17 cellular contexts compared by ENCODE assay signal in genomic region chr17:71234349-71234748, GRCh38.
A peak's percentile ranks its signal among the peaks of the same experiment; 100 is the strongest.
DNase-seq lines count a peak whose midpoint lies in the region; ATAC-seq, FAIRE-seq and TF ChIP-seq lines count a peak whose summit lies in the region.
"Had no signal": no experiment of that assay in that cellular context is flagged by ENCODE, and none has a peak within 500 bp of the region (broad histone marks: within the 10 kb centered on the region; RNA-seq: fewer than 3 reads in every experiment).

No MANE protein-coding gene starts in this region.

- H3K9me3 Mint-ChIP-seq in activated naive CD4-positive, alpha-beta T cell treated with anti-CD3 and anti-CD28 coated beads, Interleukin-2, amount 50 U/mL, for 72 hours: peaks cover 13 to 14% of the 10 kb centered on the region in 2 donors
- H3K9me3 Mint-ChIP-seq: HFFc6 had no signal

- H3K4me3 ChIP-seq in IMR-90 (ENCODE audit: insufficient read depth, low read depth, low read length) (no peak overlapping the region), GM12878 (no peak overlapping the region)
- H3K4me3 ChIP-seq: A549, HAP-1, K562 had no signal

- H3K79me1 ChIP-seq in IMR-90 (ENCODE audit: low read depth in 1 of 2, low read length in 2 of 2): no peaks in the 10 kb centered on the region

- no peak overlapping the region for H3K4me2 ChIP-seq in IMR-90 (ENCODE audit: low read depth, low read length)
- H3K4me2 ChIP-seq in GM12878 (ENCODE audit: control insufficient read depth, insufficient read depth): no peak overlapping the region
- H3K4me2 ChIP-seq: A549 had no signal

- H3K27ac ChIP-seq in IMR-90 (ENCODE audit: insufficient read depth, low read length) (no peak overlapping the region), GM12878 (ENCODE audit: control insufficient read depth, insufficient read depth) (no peak overlapping the region)
- H3K27ac ChIP-seq: A549, HL-60 had no signal

- TF ChIP-seq CTCF in IMR-90 (conservative IDR thresholded peaks at IDR 0.05; ENCODE audit: low read depth, low read length) (no peak), GM12878 (IDR thresholded peaks at IDR 0.05 in 2 of 3, conservative IDR thresholded peaks at IDR 0.05 in 1 of 3; ENCODE audit: control insufficient read depth in 2 of 3, extremely low read depth in 1 of 3, insufficient read depth in 1 of 3, low read depth in 3 of 3, low read length in 3 of 3) (no peak)

- H2BK5ac ChIP-seq in IMR-90 (ENCODE audit: low read depth, low read length, poor library complexity, severe bottlenecking): no peak overlapping the region

- H4K5ac ChIP-seq in IMR-90 (ENCODE audit: low read depth, low read length): no peak overlapping the region; the same call in 1 of the 2 replicates

- DNase-seq in IMR-90 (no peak), GM12878 (ENCODE audit: low read depth, low spot score) (no peak), fibroblast of gingiva (ENCODE audit: low read depth) (peak; percentile 4), GM19238 (ENCODE audit: insufficient read length, low spot score) (no peak)
- no peak for DNase-seq in activated naive CD4-positive, alpha-beta T cell treated with anti-CD3 and anti-CD28 coated beads, Interleukin-2, amount 50 U/mL, for 72 hours (ENCODE audit: low spot score in 2 of 2)
- DNase-seq: CD8-positive, alpha-beta T cell; COR-L47; GF-D8; GOT3; HFFc6 had no signal

- no peaks in the 10 kb centered on the region for H3K9me3 ChIP-seq in IMR-90 (ENCODE audit: control insufficient read depth, insufficient read depth, low read length)
- H3K9me3 ChIP-seq in GM12878 (replicated peaks; ENCODE audit: control insufficient read depth, insufficient read depth, low read length): no peaks in the 10 kb centered on the region
- H3K9me3 ChIP-seq: A549, HAP-1 had no signal

- no peak overlapping the region for H3K14ac ChIP-seq in IMR-90 (replicated peaks; ENCODE audit: low read depth, low read length)

- no peak overlapping the region for H3K9ac ChIP-seq in IMR-90 (ENCODE audit: low read depth, low read length)
- H3K9ac ChIP-seq in GM12878 (ENCODE audit: control insufficient read depth, insufficient read depth, low read length): no peak overlapping the region

- ATAC-seq in IMR-90 (ENCODE audit: low read depth) (no peak), GM12878 (peak; percentile 50), HG02678 (IDR thresholded peaks at IDR 0.05; ENCODE audit: unreplicated experiment) (no peak)
- ATAC-seq in activated naive CD4-positive, alpha-beta T cell treated with anti-CD3 and anti-CD28 coated beads, Interleukin-2, amount 50 U/mL, for 72 hours: no peak
- ATAC-seq: A549; CD8-positive, alpha-beta T cell; K562 had no signal

- in situ Hi-C loops in IMR-90 (cut with MboI; ENCODE audit: low sequenced_read_pairs) (loop anchor here (10.0 to 25.0 kb wide), 3 partner anchors 230 to 1303 kb away; no protein-coding TSS in a partner anchor), GM12878 (cut with MboI) (no loop called here)

- H4K91ac ChIP-seq in IMR-90 (ENCODE audit: insufficient read depth, low read depth, low read length): no peak overlapping the region

- TF ChIP-seq POLR2A in IMR-90 (IDR thresholded peaks at IDR 0.05; ENCODE audit: low read depth, low read length) (no peak), GM12878 (IDR thresholded peaks at IDR 0.05; ENCODE audit: low read depth, low read length) (no peak)

- H3K36me3 Mint-ChIP-seq in activated naive CD4-positive, alpha-beta T cell treated with anti-CD3 and anti-CD28 coated beads, Interleukin-2, amount 50 U/mL, for 72 hours: no peaks in the 10 kb centered on the region
- H3K36me3 Mint-ChIP-seq: CD14-positive monocyte; CD8-positive, alpha-beta T cell had no signal

- no peaks in the 10 kb centered on the region for H3K36me3 ChIP-seq in IMR-90 (ENCODE audit: control insufficient read depth, insufficient read depth, low read length)
- H3K36me3 ChIP-seq in GM12878 (ENCODE audit: control insufficient read depth in 2 of 2, insufficient read depth in 2 of 2, low read length in 1 of 2): no peaks in the 10 kb centered on the region
- H3K36me3 ChIP-seq: HAP-1 had no signal

- H3K18ac ChIP-seq in IMR-90 (ENCODE audit: low read depth, low read length): no peak overlapping the region; the same call in 1 of the 2 replicates

- no peaks in the 10 kb centered on the region for H4K20me1 ChIP-seq in IMR-90 (ENCODE audit: insufficient read depth, low read length)
- H4K20me1 ChIP-seq in GM12878 (ENCODE audit: control insufficient read depth, insufficient read depth): no peaks in the 10 kb centered on the region

- CTCF ChIA-PET in IMR-90 (lab: Yijun Ruan, JAX) (no interaction called here), GM12878 (lab: Yijun Ruan, JAX) (no interaction called here)

- intact Hi-C loops in IMR-90 (cut with micrococcal nuclease): no loop called here
- intact Hi-C loops in GM12878 (cut with micrococcal nuclease; ENCODE audit: unreplicated experiment): no loop called here

- POLR2A ChIA-PET in IMR-90 (lab: Charles Lee; ENCODE audit: unreplicated experiment): no interaction called here
- POLR2A ChIA-PET in GM12878 (lab: Charles Lee): no interaction called here

- H2AK5ac ChIP-seq in IMR-90 (ENCODE audit: low read depth, low read length): no peak overlapping the region; the same call in 1 of the 2 replicates

- FAIRE-seq in GM12878 (lab: Jason Lieb, UNC): no peak
- FAIRE-seq: GM18507, K562 had no signal

- dilution Hi-C loops in IMR-90 (cut with HindIII; ENCODE audit: low sequenced_read_pairs, unreplicated experiment): no loop called here

- peak overlapping the region; percentile 63; the same call in 1 of the 3 replicates for H2BK15ac ChIP-seq in IMR-90 (ENCODE audit: low read depth, low read length)

- RAD21 ChIA-PET in GM12878 (lab: Charles Lee; ENCODE audit: unreplicated experiment): no interaction called here

- WGBS in IMR-90 (ENCODE audit: extremely low coverage in 2 of 2, insufficient read length in 1 of 2), 2 experiments: 100% methylated on average over 1 of the region's 7 CpGs; no CpG with 5 or more reads in 1 of the 2 experiments
- WGBS in GM12878 (ENCODE audit: insufficient coverage, insufficient replicate concordance, low lambda C conversion rate, missing lambda C conversion rate): 35% methylated on average over 7 of the region's 7 CpGs

- peaks cover 3% of the 10 kb centered on the region for H3K9me1 ChIP-seq in IMR-90 (ENCODE audit: insufficient read depth, low read length)

- H3K79me2 ChIP-seq in GM12878 (ENCODE audit: control insufficient read depth, insufficient read depth, low read length): no peaks in the 10 kb centered on the region

- H3K27me3 ChIP-seq in IMR-90 (ENCODE audit: control insufficient read depth, insufficient read depth, low read length) (no peaks in the 10 kb centered on the region), GM12878 (replicated peaks in 1 of 2; ENCODE audit: control insufficient read depth in 2 of 2, insufficient read depth in 2 of 2, low read length in 1 of 2) (no peaks in the 10 kb centered on the region)

- H2AFZ ChIP-seq in IMR-90 (replicated peaks; ENCODE audit: low read length, poor library complexity) (no peak overlapping the region), GM12878 (ENCODE audit: control insufficient read depth, low read depth, low read length) (no peak overlapping the region)

- H3K4me1 ChIP-seq in IMR-90 (ENCODE audit: control insufficient read depth, insufficient read depth, low read length) (peaks cover 5% of the 10 kb centered on the region; the same call in 1 of the 2 replicates), GM12878 (ENCODE audit: control insufficient read depth, insufficient read depth, low read length) (no peaks in the 10 kb centered on the region)
- H3K4me1 ChIP-seq: A549, HAP-1 had no signal

- H3K27ac Mint-ChIP-seq in activated naive CD4-positive, alpha-beta T cell treated with anti-CD3 and anti-CD28 coated beads, Interleukin-2, amount 50 U/mL, for 72 hours: no peak overlapping the region
- H3K27ac Mint-ChIP-seq: CD14-positive monocyte; CD8-positive, alpha-beta T cell; HFFc6 had no signal

- H4K8ac ChIP-seq in IMR-90 (ENCODE audit: low read depth in 2 of 2, low read length in 2 of 2): no peak overlapping the region

- 0 out of 2 replicates have a peak overlapping the region, but pooled peaks have one; percentile 15 for H2BK20ac ChIP-seq in IMR-90 (ENCODE audit: low read depth, low read length)

- no peak overlapping the region for H3K56ac ChIP-seq in IMR-90 (ENCODE audit: extremely low read depth, insufficient read depth, low read length)

- H2BK120ac ChIP-seq in IMR-90 (ENCODE audit: low read depth, low read length): no peak overlapping the region

- H2AK9ac ChIP-seq in IMR-90 (replicated peaks; ENCODE audit: low read depth, low read length, poor library complexity): no peak overlapping the region

- H3K23ac ChIP-seq in IMR-90 (ENCODE audit: low read depth, low read length): no peak overlapping the region

- SMC1A ChIA-PET in GM12878 (lab: Charles Lee; ENCODE audit: uncharacterized antibody, unreplicated experiment): no interaction called here

- BruUV-seq in IMR-90 (replicated peaks; lab: Mats Ljungman, UMichigan) (no TSS peak), GM12878 (replicated peaks; lab: Mats Ljungman, UMichigan) (no TSS peak)

- TF ChIP-seq EP300 in GM12878 (IDR thresholded peaks at IDR 0.05; ENCODE audit: borderline replicate concordance in 1 of 2, control insufficient read depth in 1 of 2, low read depth in 2 of 2, low read length in 2 of 2): no peak

- TF ChIP-seq RAD21 in IMR-90 (IDR thresholded peaks at IDR 0.05; ENCODE audit: low read length) (no peak), GM12878 (IDR thresholded peaks at IDR 0.05; ENCODE audit: insufficient read depth, low read depth, low read length) (no peak)

- H3K4ac ChIP-seq in IMR-90 (ENCODE audit: low read depth, low read length): no peak overlapping the region; the same call in 1 of the 2 replicates

TF ChIP-seq in IMR-90, 13 proteins besides CTCF, POLR2A, EP300 and RAD21 (continues in another document):
- no peak for TF ChIP-seq SMC3 (IDR thresholded peaks at IDR 0.05; ENCODE audit: low read depth, low read length)

TF ChIP-seq in GM12878, 131 proteins besides CTCF, POLR2A, EP300 and RAD21:
- TF ChIP-seq RELB (IDR thresholded peaks at IDR 0.05; ENCODE audit: low read depth): no peak
- 0 out of 4 replicates have a peak, but pooled peaks of 1 of the 2 experiments have one; percentile 8 for TF ChIP-seq BHLHE40 (IDR thresholded peaks at IDR 0.05; ENCODE audit: borderline replicate concordance in 1 of 2, low read depth in 2 of 2, low read length in 1 of 2)
